Comparison of ENCODE assay signal across 16 cellular contexts in genomic region chr2:189802396-189802912, GRCh38.
"Had no signal": no experiment of that assay in that cellular context is flagged by ENCODE, and none has a peak within 500 bp of the region (broad histone marks: within the 10 kb centered on the region; RNA-seq: fewer than 3 reads in every experiment).

No MANE protein-coding gene starts in this region.

- ATAC-seq: activated T-cell treated with anti-CD3 and anti-CD28 coated beads, Interleukin-2, amount 50 U/mL, for 72 hours; effector memory CD8-positive, alpha-beta T cell; gastroesophageal sphincter had no signal

- H3K27me3 Mint-ChIP-seq: activated CD4-positive, alpha-beta memory T cell treated with anti-CD3 and anti-CD28 coated beads, Interleukin-2, amount 10 ng/mL, durations not matched to agents 7 days and 5 days; activated naive CD8-positive, alpha-beta T cell; effector memory CD8-positive, alpha-beta T cell had no signal

- H3K4me3 Mint-ChIP-seq: activated CD4-positive, alpha-beta memory T cell treated with anti-CD3 and anti-CD28 coated beads, Interleukin-2, amount 10 ng/mL, durations not matched to agents 7 days and 5 days; activated naive CD8-positive, alpha-beta T cell; activated T-cell treated with anti-CD3 and anti-CD28 coated beads, Interleukin-2, amount 50 U/mL, for 72 hours; effector memory CD8-positive, alpha-beta T cell; neural progenitor cell had no signal

- H3K27ac Mint-ChIP-seq: activated CD4-positive, alpha-beta memory T cell treated with anti-CD3 and anti-CD28 coated beads, Interleukin-2, amount 10 ng/mL, durations not matched to agents 7 days and 5 days; activated naive CD8-positive, alpha-beta T cell; activated T-cell treated with anti-CD3 and anti-CD28 coated beads, Interleukin-2, amount 50 U/mL, for 72 hours; effector memory CD8-positive, alpha-beta T cell; neural progenitor cell had no signal

- H3K4me1 Mint-ChIP-seq: neural progenitor cell had no signal

- H3K4me3 ChIP-seq: gastroesophageal sphincter, lung, neural progenitor cell, ovary, sigmoid colon, spleen had no signal

- DNase-seq: activated CD4-positive, alpha-beta memory T cell treated with anti-CD3 and anti-CD28 coated beads, Interleukin-2, amount 10 ng/mL, durations not matched to agents 7 days and 5 days; activated CD4-positive, CD25-positive, alpha-beta regulatory T cell treated with anti-CD3 and anti-CD28 coated beads, Interleukin-2, amount 50 U/mL, for 72 hours; activated CD8-positive, alpha-beta memory T cell treated with anti-CD3 and anti-CD28 coated beads, Interleukin-2, amount 50 U/mL, for 48 hours; activated gamma-delta T cell treated with Interleukin-2 at 50 U/mL for 16 hours; activated T-cell treated with anti-CD3 and anti-CD28 coated beads, Interleukin-2, amount 50 U/mL, for 72 hours; anterior cingulate cortex; dermis blood vessel endothelial cell; effector memory CD8-positive, alpha-beta T cell; ovary; sigmoid colon; spleen; T-helper 9 cell had no signal

- H3K9me3 Mint-ChIP-seq: activated CD4-positive, alpha-beta memory T cell treated with anti-CD3 and anti-CD28 coated beads, Interleukin-2, amount 10 ng/mL, durations not matched to agents 7 days and 5 days; activated T-cell treated with anti-CD3 and anti-CD28 coated beads, Interleukin-2, amount 50 U/mL, for 72 hours; effector memory CD8-positive, alpha-beta T cell; neural progenitor cell had no signal
